Comparison of ENCODE assay signal across 19 cellular contexts in genomic region chr1:198643001-198643400, GRCh38. TPM values are rescaled to one million over a fixed set of nuclear protein-coding genes. Genes with fewer than 3 reads are reported as not detected.
A peak's percentile ranks its signal among the peaks of the same experiment; 100 is the strongest.
DNase-seq lines count a peak whose midpoint lies in the region; ATAC-seq and TF ChIP-seq lines count a peak whose summit lies in the region.
"Had no signal": no experiment of that assay in that cellular context is flagged by ENCODE, and none has a peak within 500 bp of the region (broad histone marks: within the 10 kb centered on the region; RNA-seq: fewer than 3 reads in every experiment).

No MANE protein-coding gene starts in this region.

- H3K27me3 Mint-ChIP-seq in activated CD4-positive, alpha-beta T cell treated with anti-CD3 and anti-CD28 coated beads for 36 hours: no peaks in the 10 kb centered on the region
- no peaks in the 10 kb centered on the region for H3K27me3 Mint-ChIP-seq in activated naive CD8-positive, alpha-beta T cell
- H3K27me3 Mint-ChIP-seq in natural killer cell (ENCODE audit: low read depth in 2 of 2): no peaks in the 10 kb centered on the region

- ATAC-seq in activated CD4-positive, alpha-beta T cell treated with anti-CD3 and anti-CD28 coated beads for 36 hours: no peak
- ATAC-seq in natural killer cell (no peak), HG02759 (IDR thresholded peaks at IDR 0.05; ENCODE audit: unreplicated experiment) (no peak)
- ATAC-seq: Panc1 had no signal

- H3K27ac Mint-ChIP-seq in activated CD4-positive, alpha-beta T cell treated with anti-CD3 and anti-CD28 coated beads for 36 hours: peak overlapping the region; percentile 99
- H3K27ac Mint-ChIP-seq in activated naive CD8-positive, alpha-beta T cell: peak overlapping the region; percentile 99
- H3K27ac Mint-ChIP-seq in natural killer cell: peak overlapping the region; percentile 90

- no peak for DNase-seq in activated CD4-positive, alpha-beta T cell treated with anti-CD3 and anti-CD28 coated beads for 36 hours
- DNase-seq in activated CD4-positive, alpha-beta T cell treated with anti-CD3 and anti-CD28 coated beads, Interleukin-2, amount 50 U/mL, for 48 hours: no peak
- no peak for DNase-seq in natural killer cell
- DNase-seq in tibial nerve (ENCODE audit: low spot score in 2 of 2): no peak
- no peak for DNase-seq in NCI-H2081 (lab: John Stamatoyannopoulos, UW)
- DNase-seq: DMS79; NCI-H1105 treated with DMSO at 0.1 percent for 48 hours; NCI-H2171; NCI-H82; SK-N-SH; stimulated activated naive CD4-positive, alpha-beta T cell treated with Interleukin-2 at 50 U/mL for 16 hours had no signal

- no peaks in the 10 kb centered on the region for H3K9me3 Mint-ChIP-seq in activated CD4-positive, alpha-beta T cell treated with anti-CD3 and anti-CD28 coated beads for 36 hours (ENCODE audit: low read depth)
- H3K9me3 Mint-ChIP-seq in activated naive CD8-positive, alpha-beta T cell (ENCODE audit: low read depth): no peaks in the 10 kb centered on the region
- H3K9me3 Mint-ChIP-seq in natural killer cell: no peaks in the 10 kb centered on the region
- H3K9me3 Mint-ChIP-seq: neural crest cell had no signal

- no peak for TF ChIP-seq CTCF in natural killer cell (IDR thresholded peaks at IDR 0.05)
- no peak for TF ChIP-seq CTCF in tibial nerve (IDR thresholded peaks at IDR 0.05)

- H3K4me3 Mint-ChIP-seq in activated CD4-positive, alpha-beta T cell treated with anti-CD3 and anti-CD28 coated beads for 36 hours: peak overlapping the region; percentile 87
- peak overlapping the region; percentile 92 for H3K4me3 Mint-ChIP-seq in activated naive CD8-positive, alpha-beta T cell
- H3K4me3 Mint-ChIP-seq in natural killer cell: peak overlapping the region; percentile 98
- H3K4me3 Mint-ChIP-seq: neural crest cell had no signal

- H3K36me3 ChIP-seq in KOPT-K1 (ENCODE audit: insufficient read depth, low read length): peaks cover 16% of the 10 kb centered on the region; the same call in 1 of the 2 replicates
- H3K36me3 ChIP-seq in tibial nerve: no peaks in the 10 kb centered on the region
- H3K36me3 ChIP-seq: esophagus muscularis mucosa had no signal

- peak overlapping the region; percentile 89 for H3K27ac ChIP-seq in KOPT-K1 (ENCODE audit: low read depth, low read length, poor library complexity, severe bottlenecking)
- no peak overlapping the region for H3K27ac ChIP-seq in tibial nerve
- H3K27ac ChIP-seq: BLaER1 treated with 17β-estradiol and CSF1 and Interleukin-3, amounts not matched to agents 10 nM and 100 nM; esophagus muscularis mucosa; KMS-11 had no signal

- H3K9me3 ChIP-seq in KOPT-K1 (ENCODE audit: insufficient read depth, low read length, poor library complexity, severe bottlenecking) (no peaks in the 10 kb centered on the region), tibial nerve (no peaks in the 10 kb centered on the region)
- H3K9me3 ChIP-seq: esophagus muscularis mucosa had no signal

- H3K36me3 Mint-ChIP-seq in activated CD4-positive, alpha-beta T cell treated with anti-CD3 and anti-CD28 coated beads for 36 hours (ENCODE audit: low read depth): peaks cover 74% of the 10 kb centered on the region
- H3K36me3 Mint-ChIP-seq in activated naive CD8-positive, alpha-beta T cell: peaks cover 21% of the 10 kb centered on the region
- H3K36me3 Mint-ChIP-seq in natural killer cell: peaks cover 36% of the 10 kb centered on the region

- no peak overlapping the region for H3K4me3 ChIP-seq in tibial nerve
- H3K4me3 ChIP-seq: esophagus muscularis mucosa had no signal

- H3K4me1 Mint-ChIP-seq in activated CD4-positive, alpha-beta T cell treated with anti-CD3 and anti-CD28 coated beads for 36 hours: peaks cover 48% of the 10 kb centered on the region
- peaks cover 63% of the 10 kb centered on the region for H3K4me1 Mint-ChIP-seq in activated naive CD8-positive, alpha-beta T cell (ENCODE audit: low read depth)
- H3K4me1 Mint-ChIP-seq in natural killer cell: peaks cover 45 to 48% of the 10 kb centered on the region in 2 donors
- H3K4me1 Mint-ChIP-seq: neural crest cell had no signal

- intact Hi-C loops in activated CD4-positive, alpha-beta T cell treated with anti-CD3 and anti-CD28 coated beads for 36 hours (cut with DNase I, micrococcal nuclease): loop anchor here in 1 of 2 experiments (5.0 to 10.0 kb wide), 3 partner anchors 292 to 868 kb away; partner anchors contain the start of genes DENND1B and NEK7
- intact Hi-C loops in natural killer cell (cut with micrococcal nuclease): loop anchor here (2.0 to 5.0 kb wide), 2 partner anchors 14 to 86 kb away; no protein-coding TSS in a partner anchor

- H3K27me3 ChIP-seq in tibial nerve: no peaks in the 10 kb centered on the region
- H3K27me3 ChIP-seq: BLaER1 treated with 17β-estradiol and CSF1 and Interleukin-3, amounts not matched to agents 10 nM and 100 nM; esophagus muscularis mucosa had no signal

- peaks cover 0 to 3% (median 0%) of the 10 kb centered on the region in 4 donors for H3K4me1 ChIP-seq in tibial nerve
- H3K4me1 ChIP-seq: esophagus muscularis mucosa had no signal

- POLR2A ChIA-PET in activated CD4-positive, alpha-beta T cell treated with anti-CD3 and anti-CD28 coated beads for 36 hours (lab: Charles Lee): no interaction called here

- TF ChIP-seq POLR2A in tibial nerve (IDR thresholded peaks at IDR 0.05): no peak

- no peak for TF ChIP-seq EP300 in tibial nerve (IDR thresholded peaks at IDR 0.05)

- CTCF ChIA-PET in activated CD4-positive, alpha-beta T cell treated with anti-CD3 and anti-CD28 coated beads for 36 hours (lab: Charles Lee): interaction anchor here (0.6 to 1.2 kb wide), 3 partner anchors 8 to 29 kb away, joined by 3 to 5 read pairs (median 3); no protein-coding TSS in a partner anchor

RNA-seq across cellular contexts. Expression of gene PTPRC, which starts 4.2 kb away (rescaled TPM):
- total RNA-seq in activated CD4-positive, alpha-beta T cell treated with anti-CD3 and anti-CD28 coated beads for 36 hours: 100 to 1,000 TPM; 458 to 564 TPM
- total RNA-seq in natural killer cell (1,000 to 10,000 TPM; 1,142 to 1,334 (median 1,200) TPM), tibial nerve (10 to 100 TPM; 10.3 to 16.5 (median 13.6) TPM)
- total RNA-seq: neural crest cell had no signal

Comparison
In these comparisons a context has a peak if more than half of its experiments do, and no peak if none do; other contexts are left out.
1. RNA of gene PTPRC, which starts 4.2 kb away (total RNA-seq): 1,142 to 1,334 TPM in natural killer cell and 458 to 564 TPM in activated CD4-positive, alpha-beta T cell treated with anti-CD3 and anti-CD28 coated beads for 36 hours; 10.3 to 16.5 TPM in tibial nerve; every median in the first group is over 10 times any median in the second.
2. Peak in every context shown above with its lines, with median percentiles within 50 percentile points of each other: H3K27ac Mint-ChIP-seq and H3K4me3 Mint-ChIP-seq.